Comparison of ENCODE assay signal across 2 cellular contexts in the genomic region with DNA sequence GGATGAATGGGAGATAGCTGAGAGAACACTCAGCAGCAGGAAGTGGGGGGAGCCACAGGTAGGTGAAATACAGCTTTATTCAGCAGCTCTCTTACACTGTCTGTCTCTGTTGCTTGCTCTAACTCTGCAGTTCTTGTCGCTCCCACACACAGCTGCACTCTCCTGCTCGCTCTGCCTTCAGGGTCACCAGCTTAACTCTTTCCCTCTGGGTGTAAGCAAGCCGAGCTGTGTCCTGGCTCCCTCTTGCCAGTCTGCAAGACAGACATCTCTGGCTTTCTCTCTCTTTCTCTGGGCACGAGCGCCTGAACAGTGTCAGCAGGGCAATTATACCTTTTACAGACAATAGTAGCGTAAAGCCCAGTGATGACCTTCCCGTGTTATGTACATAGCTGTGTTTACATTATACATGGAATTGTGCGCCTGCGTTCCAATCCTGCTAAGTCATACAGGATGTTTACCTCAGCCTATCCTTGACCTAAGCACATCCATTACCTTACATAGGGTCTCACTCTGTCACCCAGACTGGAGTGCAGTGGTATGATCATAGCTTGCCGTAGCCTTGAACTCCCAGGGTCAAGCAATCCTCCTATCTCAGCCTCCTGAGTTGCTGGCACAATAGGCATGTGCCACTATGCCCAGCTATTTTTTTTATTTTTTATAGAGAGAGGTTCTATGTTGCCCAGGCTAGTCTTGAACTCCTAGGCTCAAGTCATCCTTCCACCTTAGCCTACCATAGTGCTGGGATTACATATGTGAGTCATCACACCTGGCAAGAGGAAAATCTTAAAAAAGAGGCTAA.
A peak's percentile ranks its signal among the peaks of the same experiment; 100 is the strongest.
TF ChIP-seq lines count a peak whose summit lies in the region.

No MANE protein-coding gene starts in this region.

TF ChIP-seq in HepG2, 621 proteins besides CTCF, POLR2A, EP300 and RAD21 (continues in another document):
- TF ChIP-seq MXD4 (CRISPR knock-in tag; IDR thresholded peaks at IDR 0.05): peak; percentile 72; the same call in 1 of the 2 replicates
- TF ChIP-seq, protein P1, sequence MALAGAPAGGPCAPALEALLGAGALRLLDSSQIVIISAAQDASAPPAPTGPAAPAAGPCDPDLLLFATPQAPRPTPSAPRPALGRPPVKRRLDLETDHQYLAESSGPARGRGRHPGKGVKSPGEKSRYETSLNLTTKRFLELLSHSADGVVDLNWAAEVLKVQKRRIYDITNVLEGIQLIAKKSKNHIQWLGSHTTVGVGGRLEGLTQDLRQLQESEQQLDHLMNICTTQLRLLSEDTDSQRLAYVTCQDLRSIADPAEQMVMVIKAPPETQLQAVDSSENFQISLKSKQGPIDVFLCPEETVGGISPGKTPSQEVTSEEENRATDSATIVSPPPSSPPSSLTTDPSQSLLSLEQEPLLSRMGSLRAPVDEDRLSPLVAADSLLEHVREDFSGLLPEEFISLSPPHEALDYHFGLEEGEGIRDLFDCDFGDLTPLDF (CRISPR knock-in tag; IDR thresholded peaks at IDR 0.05): no peak; the same call in 1 of the 2 replicates
- TF ChIP-seq HOXD1 (CRISPR knock-in tag; IDR thresholded peaks at IDR 0.05): peak; percentile 97
- TF ChIP-seq ZBTB20 (CRISPR knock-in tag; IDR thresholded peaks at IDR 0.05; ENCODE audit: borderline replicate concordance, low read depth): peak; percentile 100
- TF ChIP-seq, protein P2, sequence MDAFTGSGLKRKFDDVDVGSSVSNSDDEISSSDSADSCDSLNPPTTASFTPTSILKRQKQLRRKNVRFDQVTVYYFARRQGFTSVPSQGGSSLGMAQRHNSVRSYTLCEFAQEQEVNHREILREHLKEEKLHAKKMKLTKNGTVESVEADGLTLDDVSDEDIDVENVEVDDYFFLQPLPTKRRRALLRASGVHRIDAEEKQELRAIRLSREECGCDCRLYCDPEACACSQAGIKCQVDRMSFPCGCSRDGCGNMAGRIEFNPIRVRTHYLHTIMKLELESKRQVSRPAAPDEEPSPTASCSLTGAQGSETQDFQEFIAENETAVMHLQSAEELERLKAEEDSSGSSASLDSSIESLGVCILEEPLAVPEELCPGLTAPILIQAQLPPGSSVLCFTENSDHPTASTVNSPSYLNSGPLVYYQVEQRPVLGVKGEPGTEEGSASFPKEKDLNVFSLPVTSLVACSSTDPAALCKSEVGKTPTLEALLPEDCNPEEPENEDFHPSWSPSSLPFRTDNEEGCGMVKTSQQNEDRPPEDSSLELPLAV (CRISPR knock-in tag; conservative IDR thresholded peaks at IDR 0.05; ENCODE audit: low read depth): 0 out of 2 replicates have a peak, but pooled peaks have one; percentile 52
- TF ChIP-seq SP5 (CRISPR knock-in tag; IDR thresholded peaks at IDR 0.05; ENCODE audit: borderline replicate concordance, low read depth): peak; percentile 82
- no peak for TF ChIP-seq ZNF496 (CRISPR knock-in tag; IDR thresholded peaks at IDR 0.05; ENCODE audit: insufficient replicate concordance)
- TF ChIP-seq MEIS2 (CRISPR knock-in tag; IDR thresholded peaks at IDR 0.05): peak; percentile 89
- TF ChIP-seq KDM5B (CRISPR knock-in tag; IDR thresholded peaks at IDR 0.05; ENCODE audit: borderline replicate concordance): peak; percentile 73; the same call in 1 of the 2 replicates
- TF ChIP-seq PCBP1 (IDR thresholded peaks at IDR 0.05; ENCODE audit: borderline replicate concordance, low read depth, low read length): no peak
- peak; percentile 64 for TF ChIP-seq HNRNPH1 (optimal IDR thresholded peaks at IDR 0.05; ENCODE audit: low read depth, low read length)
- TF ChIP-seq, protein P3, sequence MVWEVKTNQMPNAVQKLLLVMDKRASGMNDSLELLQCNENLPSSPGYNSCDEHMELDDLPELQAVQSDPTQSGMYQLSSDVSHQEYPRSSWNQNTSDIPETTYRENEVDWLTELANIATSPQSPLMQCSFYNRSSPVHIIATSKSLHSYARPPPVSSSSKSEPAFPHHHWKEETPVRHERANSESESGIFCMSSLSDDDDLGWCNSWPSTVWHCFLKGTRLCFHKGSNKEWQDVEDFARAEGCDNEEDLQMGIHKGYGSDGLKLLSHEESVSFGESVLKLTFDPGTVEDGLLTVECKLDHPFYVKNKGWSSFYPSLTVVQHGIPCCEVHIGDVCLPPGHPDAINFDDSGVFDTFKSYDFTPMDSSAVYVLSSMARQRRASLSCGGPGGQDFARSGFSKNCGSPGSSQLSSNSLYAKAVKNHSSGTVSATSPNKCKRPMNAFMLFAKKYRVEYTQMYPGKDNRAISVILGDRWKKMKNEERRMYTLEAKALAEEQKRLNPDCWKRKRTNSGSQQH (CRISPR knock-in tag; IDR thresholded peaks at IDR 0.05; ENCODE audit: low read depth): peak; percentile 69; the same call in 1 of the 2 replicates
- peak; percentile 96 for TF ChIP-seq ZBTB25 (CRISPR knock-in tag; IDR thresholded peaks at IDR 0.05)
- TF ChIP-seq LRRFIP1 (CRISPR knock-in tag; conservative IDR thresholded peaks at IDR 0.05): no peak
- no peak for TF ChIP-seq ATF5 (CRISPR knock-in tag; IDR thresholded peaks at IDR 0.05; ENCODE audit: low read depth)
- peak; percentile 89 for TF ChIP-seq ARNTL (CRISPR knock-in tag; IDR thresholded peaks at IDR 0.05)
- TF ChIP-seq ZBTB42 (CRISPR knock-in tag; IDR thresholded peaks at IDR 0.05): no peak
- peak; percentile 91 for TF ChIP-seq ZSCAN29 (CRISPR knock-in tag; conservative IDR thresholded peaks at IDR 0.05)

TF ChIP-seq in K562, 482 proteins besides CTCF, POLR2A, EP300 and RAD21 (continues in another document):
- TF ChIP-seq BMI1 (IDR thresholded peaks at IDR 0.05; ENCODE audit: low read length): no peak
- no peak for TF ChIP-seq CC2D1A (IDR thresholded peaks at IDR 0.05)
- TF ChIP-seq FOXA3 (CRISPR knock-in tag; conservative IDR thresholded peaks at IDR 0.05 in 1 of 2, IDR thresholded peaks at IDR 0.05 in 1 of 2): peak in 1 of 2 experiments; percentile 87; a peak in 2 of 4 replicates
- TF ChIP-seq CEBPZ (IDR thresholded peaks at IDR 0.05; ENCODE audit: borderline replicate concordance, low read depth, low read length): peak; percentile 53; the same call in 1 of the 2 replicates
- peak; percentile 33 for TF ChIP-seq ZNF280A (IDR thresholded peaks at IDR 0.05; ENCODE audit: low read depth, partially characterized antibody)
- 0 out of 4 replicates have a peak, but pooled peaks of 1 of the 2 experiments have one; percentile 19 for TF ChIP-seq FOXK2 (conservative IDR thresholded peaks at IDR 0.05 in 1 of 2, IDR thresholded peaks at IDR 0.05 in 1 of 2; ENCODE audit: low read depth in 2 of 2)
- no peak for TF ChIP-seq ESRRA (IDR thresholded peaks at IDR 0.05; ENCODE audit: borderline replicate concordance, low read depth)
- peak; percentile 38; the same call in 1 of the 2 replicates for TF ChIP-seq CBX5 (IDR thresholded peaks at IDR 0.05; ENCODE audit: borderline replicate concordance, low read depth)
- TF ChIP-seq, protein P4, sequence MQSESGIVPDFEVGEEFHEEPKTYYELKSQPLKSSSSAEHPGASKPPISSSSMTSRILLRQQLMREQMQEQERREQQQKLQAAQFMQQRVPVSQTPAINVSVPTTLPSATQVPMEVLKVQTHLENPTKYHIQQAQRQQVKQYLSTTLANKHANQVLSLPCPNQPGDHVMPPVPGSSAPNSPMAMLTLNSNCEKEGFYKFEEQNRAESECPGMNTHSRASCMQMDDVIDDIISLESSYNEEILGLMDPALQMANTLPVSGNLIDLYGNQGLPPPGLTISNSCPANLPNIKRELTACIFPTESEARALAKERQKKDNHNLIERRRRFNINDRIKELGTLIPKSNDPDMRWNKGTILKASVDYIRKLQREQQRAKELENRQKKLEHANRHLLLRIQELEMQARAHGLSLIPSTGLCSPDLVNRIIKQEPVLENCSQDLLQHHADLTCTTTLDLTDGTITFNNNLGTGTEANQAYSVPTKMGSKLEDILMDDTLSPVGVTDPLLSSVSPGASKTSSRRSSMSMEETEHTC (IDR thresholded peaks at IDR 0.05): no peak
- TF ChIP-seq CBX3 (IDR thresholded peaks at IDR 0.05; ENCODE audit: borderline replicate concordance in 1 of 2, low read length in 2 of 2): peak in 1 of 2 experiments; percentile 76; a peak in 1 of 3 replicates
- TF ChIP-seq, protein P1 (CRISPR knock-in tag; IDR thresholded peaks at IDR 0.05): no peak
- TF ChIP-seq TARDBP (IDR thresholded peaks at IDR 0.05): no peak
- no peak for TF ChIP-seq THRA (IDR thresholded peaks at IDR 0.05)
- no peak for TF ChIP-seq KDM2B (CRISPR knock-in tag; IDR thresholded peaks at IDR 0.05)
- TF ChIP-seq CUX1 (CRISPR knock-in tag; IDR thresholded peaks at IDR 0.05): no peak
